25 cellular contexts compared by ENCODE assay signal in genomic region chr13:25951831-25952230, GRCh38.
"Had no signal": no experiment of that assay in that cellular context is flagged by ENCODE, and none has a peak within 500 bp of the region (broad histone marks: within the 10 kb centered on the region; RNA-seq: fewer than 3 reads in every experiment).

No MANE protein-coding gene starts in this region.

- H3K4me1 ChIP-seq: parathyroid adenoma, psoas muscle, right lobe of liver, sigmoid colon, thyroid gland, tibial nerve, vagina had no signal

- DNase-seq: nephron progenitor cell; occipital lobe; ovary; posterior cingulate gyrus; psoas muscle; right cardiac atrium; right lobe of liver; sigmoid colon; small intestine; stimulated activated CD4-positive, alpha-beta T cell treated with anti-CD3 and anti-CD28 coated beads, Interleukin-15, amount 100 ng/mL, for 24 hours; stimulated activated CD4-positive, alpha-beta T cell treated with anti-CD3 and anti-CD28 coated beads, Interleukin-2, amount 100 ng/mL, for 24 hours; stimulated activated CD4-positive, alpha-beta T cell treated with anti-CD3 and anti-CD28 coated beads, Interleukin-2, amount 100 ng/mL, for 48 hours; stimulated activated CD4-positive, alpha-beta T cell treated with anti-CD3 and anti-CD28 coated beads, Interleukin-4, amount 100 ng/mL, for 24 hours; stimulated activated naive B cell treated with anti-CD40 and anti-IgM and Interleukin-4, amounts not matched to agents 10 μg/mL and 1 μg/mL and 100 μg/mL, for 72 hours; stimulated activated naive CD4-positive, alpha-beta T cell treated with Interleukin-2 at 50 U/mL for 16 hours; stomach; thyroid gland; trophoblast cell; upper lobe of left lung had no signal

- H3K27ac ChIP-seq: ovary, parathyroid adenoma, psoas muscle, right lobe of liver, sigmoid colon, stomach, thoracic aorta, thyroid gland, tibial nerve, upper lobe of left lung, vagina had no signal

- H2AFZ ChIP-seq: parathyroid adenoma had no signal

- H3K79me2 ChIP-seq: parathyroid adenoma had no signal

- H3K9me3 ChIP-seq: ovary, right lobe of liver, sigmoid colon, thoracic aorta, thyroid gland, upper lobe of left lung had no signal

- H3K36me3 ChIP-seq: ovary, right lobe of liver, sigmoid colon, stomach, thoracic aorta, thyroid gland, tibial nerve, upper lobe of left lung, vagina had no signal

- H3K27me3 ChIP-seq: ovary, right lobe of liver, sigmoid colon, stomach, thyroid gland, tibial nerve, upper lobe of left lung, vagina had no signal

- H3K4me3 ChIP-seq: ovary, psoas muscle, right lobe of liver, sigmoid colon, stomach, thoracic aorta, thyroid gland, tibial nerve, upper lobe of left lung, vagina had no signal

- ATAC-seq: natural killer cell treated with Interleukin-12 subunit alpha and Interleukin-12 subunit beta and Interleukin-15 and Interleukin-18, amount 100 ng/mL, for 72 hours; psoas muscle; right cardiac atrium; right lobe of liver; stimulated activated effector memory CD8-positive, alpha-beta T cell treated with anti-CD3 and anti-CD28 coated beads, Interleukin-12 subunit alpha, Interleukin-12 subunit beta, amount 100 ng/mL, for 72 hours; stimulated activated naive B cell treated with anti-CD40 and anti-IgM and Interleukin-4, amounts not matched to agents 10 μg/mL and 1 μg/mL and 100 μg/mL, for 72 hours had no signal

- H3K9ac ChIP-seq: parathyroid adenoma had no signal
